Comparison of ENCODE assay signal across 23 cellular contexts in genomic region chr17:75503976-75504346, GRCh38. TPM values are rescaled to one million over a fixed set of nuclear protein-coding genes. Genes with fewer than 3 reads are reported as not detected.
DNase-seq lines count a peak whose midpoint lies in the region; ATAC-seq, FAIRE-seq and TF ChIP-seq lines count a peak whose summit lies in the region.
"Had no signal": no experiment of that assay in that cellular context is flagged by ENCODE, and none has a peak within 500 bp of the region (broad histone marks: within the 10 kb centered on the region; RNA-seq: fewer than 3 reads in every experiment).

No MANE protein-coding gene starts in this region.

- no peak for FAIRE-seq in K562 (lab: Jason Lieb, UNC)
- FAIRE-seq: endothelial cell of umbilical vein, H54, islet of Langerhans, small intestine had no signal

- H3K4me3 ChIP-seq in K562, result no peak overlapping the region

- 54% methylated on average over 9 of the region's 13 CpGs for WGBS in K562 (ENCODE audit: insufficient coverage, low coverage, missing lambda C conversion rate)

- no peak for TF ChIP-seq RAD21 in K562 (CRISPR knock-in tag; conservative IDR thresholded peaks at IDR 0.05 in 1 of 2, IDR thresholded peaks at IDR 0.05 in 1 of 2)

- no peak overlapping the region for H3K4me2 ChIP-seq in K562 (ENCODE audit: insufficient read depth, low read length)

- no peaks in the 10 kb centered on the region for H3K79me2 ChIP-seq in K562 (ENCODE audit: control insufficient read depth, insufficient read depth, low read length)

- H3K27me3 ChIP-seq in K562 (ENCODE audit: control insufficient read depth in 2 of 2, insufficient read depth in 2 of 2, low read length in 2 of 2), result no peaks in the 10 kb centered on the region

- no peaks in the 10 kb centered on the region for H3K9me3 Mint-ChIP-seq in stimulated activated memory B cell treated with anti-CD40 and anti-IgM and Interleukin-4, amounts not matched to agents 10 μg/mL and 1 μg/mL and 100 μg/mL, for 72 hours
- H3K9me3 Mint-ChIP-seq: activated naive CD8-positive, alpha-beta T cell treated with anti-CD3 and anti-CD28 coated beads, Interleukin-2, amount 50 U/mL, for 24 hours; IgD-negative memory B cell; nephron had no signal

- TF ChIP-seq POLR2A in K562 (conservative IDR thresholded peaks at IDR 0.05), result no peak

- H3K4me3 Mint-ChIP-seq in stimulated activated memory B cell treated with anti-CD40 and anti-IgM and Interleukin-4, amounts not matched to agents 10 μg/mL and 1 μg/mL and 100 μg/mL, for 72 hours, result no peak overlapping the region
- H3K4me3 Mint-ChIP-seq: activated naive CD8-positive, alpha-beta T cell treated with anti-CD3 and anti-CD28 coated beads, Interleukin-2, amount 50 U/mL, for 24 hours; CD14-positive monocyte; IgD-negative memory B cell; nephron; T-helper 17 cell had no signal

- intact Hi-C loops in K562 (cut with micrococcal nuclease), result no loop called here

- H3K27me3 Mint-ChIP-seq in stimulated activated memory B cell treated with anti-CD40 and anti-IgM and Interleukin-4, amounts not matched to agents 10 μg/mL and 1 μg/mL and 100 μg/mL, for 72 hours, result peaks cover 21% of the 10 kb centered on the region
- H3K27me3 Mint-ChIP-seq: activated naive CD8-positive, alpha-beta T cell treated with anti-CD3 and anti-CD28 coated beads, Interleukin-2, amount 50 U/mL, for 24 hours; IgD-negative memory B cell; T-helper 17 cell had no signal

- no peak overlapping the region for H3K27ac ChIP-seq in K562 (ENCODE audit: extremely low read depth, low read depth, low read length)

- CTCF ChIA-PET in K562 (lab: Yijun Ruan, JAX; ENCODE audit: low intra/inter-chr PET ratio), result no interaction called here

- TF ChIP-seq CTCF in K562 (IDR thresholded peaks at IDR 0.05 in 2 of 3, conservative IDR thresholded peaks at IDR 0.05 in 1 of 3; ENCODE audit: insufficient read depth in 2 of 3, low read depth in 1 of 3, low read length in 3 of 3), result no peak

- in situ Hi-C loops in K562 (cut with MboI), result no loop called here

- peaks cover 7% of the 10 kb centered on the region for H3K4me1 Mint-ChIP-seq in stimulated activated memory B cell treated with anti-CD40 and anti-IgM and Interleukin-4, amounts not matched to agents 10 μg/mL and 1 μg/mL and 100 μg/mL, for 72 hours
- H3K4me1 Mint-ChIP-seq: activated naive CD8-positive, alpha-beta T cell treated with anti-CD3 and anti-CD28 coated beads, Interleukin-2, amount 50 U/mL, for 24 hours; IgD-negative memory B cell; T-helper 17 cell had no signal

- H3K27ac Mint-ChIP-seq in stimulated activated memory B cell treated with anti-CD40 and anti-IgM and Interleukin-4, amounts not matched to agents 10 μg/mL and 1 μg/mL and 100 μg/mL, for 72 hours, result no peak overlapping the region
- H3K27ac Mint-ChIP-seq: activated naive CD8-positive, alpha-beta T cell treated with anti-CD3 and anti-CD28 coated beads, Interleukin-2, amount 50 U/mL, for 24 hours; CD14-positive monocyte; IgD-negative memory B cell; nephron; T-helper 17 cell had no signal

- H3K4me1 ChIP-seq in K562 (replicated peaks in 1 of 2; ENCODE audit: control insufficient read depth in 2 of 2, insufficient read depth in 2 of 2, low read length in 2 of 2), result peaks cover 0 to 76% of the 10 kb centered on the region in 2 experiments; a peak in 2 of 5 replicates

- no peak overlapping the region for H2AFZ ChIP-seq in K562 (ENCODE audit: low read depth, low read length)

- BruUV-seq in K562 (replicated peaks; lab: Mats Ljungman, UMichigan), result no TSS peak

- peaks cover 7% of the 10 kb centered on the region for H3K36me3 Mint-ChIP-seq in stimulated activated memory B cell treated with anti-CD40 and anti-IgM and Interleukin-4, amounts not matched to agents 10 μg/mL and 1 μg/mL and 100 μg/mL, for 72 hours
- H3K36me3 Mint-ChIP-seq: IgD-negative memory B cell had no signal

- DNase-seq in K562 (ENCODE audit: extremely low read depth in 1 of 4, low spot score in 3 of 4) (no peak), left lobe of liver (ENCODE audit: low spot score) (no peak), putamen (ENCODE audit: low spot score) (no peak)
- DNase-seq: activated CD4-positive, CD25-positive, alpha-beta regulatory T cell treated with anti-CD3 and anti-CD28 coated beads, Interleukin-2, amount 50 U/mL, for 72 hours; activated T-cell treated with anti-CD3 and anti-CD28 coated beads for 4 hours; cerebellar nuclear complex; DMS79 treated with DMSO at 0.1 percent for 48 hours; midbrain; NCI-H1105; NCI-H187 treated with DMSO at 0.1 percent for 48 hours; NCI-H524 treated with DMSO at 0.1 percent for 48 hours had no signal

- H3K36me3 ChIP-seq in K562 (ENCODE audit: control insufficient read depth, insufficient read depth, low read length), result peaks cover 22% of the 10 kb centered on the region; the same call in 1 of the 3 replicates

- H4K20me1 ChIP-seq in K562 (replicated peaks; ENCODE audit: control insufficient read depth, insufficient read depth, low read length), result 0 out of 2 replicates have a peak, but pooled peaks cover 4% of the 10 kb centered on the region

- ATAC-seq in K562 (no peak), left lobe of liver (peak; percentile 0), GM18861 (IDR thresholded peaks at IDR 0.05; ENCODE audit: unreplicated experiment) (no peak)
- peak; percentile 42 for ATAC-seq in stimulated activated memory B cell treated with anti-CD40 and anti-IgM and Interleukin-4, amounts not matched to agents 10 μg/mL and 1 μg/mL and 100 μg/mL, for 72 hours
- ATAC-seq: Right ventricle myocardium inferior had no signal

- H3K9me3 ChIP-seq in K562 (replicated peaks; ENCODE audit: control insufficient read depth, insufficient read depth, low read depth, low read length), result no peaks in the 10 kb centered on the region

- POLR2A ChIA-PET in K562 (lab: Yijun Ruan, JAX), result interaction anchor here (0.6 kb wide), 1 partner anchor 21 kb away, joined by 3 read pairs; no protein-coding TSS in a partner anchor

- H3K9me1 ChIP-seq in K562 (ENCODE audit: control insufficient read depth, insufficient read depth, low read length), result no peaks in the 10 kb centered on the region

- peak overlapping the region in 1 of 2 experiments; percentile 40; a peak in 1 of 4 replicates for H3K9ac ChIP-seq in K562 (ENCODE audit: insufficient read depth in 1 of 2, low read depth in 2 of 2, low read length in 2 of 2)

- TF ChIP-seq EP300 in K562 (IDR thresholded peaks at IDR 0.05; ENCODE audit: low read length), result no peak

RNA-seq across cellular contexts. Expression of gene CASKIN2, which starts 11.4 kb away (rescaled TPM):
- total RNA-seq in K562 (2011; cell fraction: chromatin; rRNA removed; ENCODE audit: low replicate concordance), result 7.8 and 33.3 TPM in 2 replicates
- 14.5 and 19.7 TPM in 2 replicates for total RNA-seq in K562 (2011; cell fraction: nucleolus; rRNA removed)
- total RNA-seq in K562 (2011; cell fraction: nucleoplasm; rRNA removed), result 6.2 and 10.0 TPM in 2 replicates
- 2.3 and 3.5 TPM in 2 replicates for total RNA-seq in K562 (2014; rRNA removed)
- total RNA-seq in K562 (2014; rRNA removed; fragmentation: Illumina TruSeq; extraction: Trizol), result 1.1 and 1.3 TPM in 2 replicates
- total RNA-seq in K562 (2015; rRNA removed; fragmentation: Illumina TruSeq; extraction: Trizol), result 2.1 and 2.3 TPM in 2 replicates
- 12.2 and 14.5 TPM in 2 replicates for total RNA-seq in K562 (2021)
- 1.9 and 2.2 TPM in 2 replicates for polyA plus RNA-seq in K562 (2011; rRNA removed)
- 1.2 and 1.5 TPM in 2 replicates for polyA plus RNA-seq in K562 (2011; cell fraction: cytosol; rRNA removed)
- 6.5 and 13.9 TPM in 2 replicates for polyA plus RNA-seq in K562 (2011; cell fraction: nucleus; rRNA removed)
- polyA plus RNA-seq in K562 (2012), result 4.8 and 5.2 TPM in 2 replicates
- polyA plus RNA-seq in K562 (2014; fragmentation: Illumina TruSeq; extraction: Trizol), result 2.5 and 5.7 TPM in 2 replicates
- polyA plus RNA-seq in K562 (2014; fragmentation: Nextera tagmentation; extraction: Ambion mirVana), result under 1 TPM; 0.01 to 0.04 TPM
- 3.0 and 5.1 TPM in 2 replicates for polyA plus RNA-seq in K562 (2014; rRNA removed)
- polyA minus RNA-seq in K562 (2011; rRNA and poly(A)+ RNA removed), result 1.8 and 1.9 TPM in 2 replicates
- 3.8 and 8.4 TPM in 2 replicates for polyA minus RNA-seq in K562 (2011; cell fraction: cytosol; rRNA and poly(A)+ RNA removed)
- polyA minus RNA-seq in K562 (2011; cell fraction: nucleus; rRNA and poly(A)+ RNA removed), result 8.6 and 9.6 TPM in 2 replicates
- 26.4 TPM for total RNA-seq in left lobe of liver
- polyA plus RNA-seq: CD14-positive monocyte, IgD-negative memory B cell had no signal

RNA-seq across cellular contexts. Expression of gene TSEN54, which starts 12.4 kb away (rescaled TPM):
- 43.1 and 96.1 TPM in 2 replicates for total RNA-seq in K562 (2011; cell fraction: chromatin; rRNA removed; ENCODE audit: low replicate concordance)
- 63.2 and 67.5 TPM in 2 replicates for total RNA-seq in K562 (2011; cell fraction: nucleolus; rRNA removed)
- 52.4 and 53.0 TPM in 2 replicates for total RNA-seq in K562 (2011; cell fraction: nucleoplasm; rRNA removed)
- total RNA-seq in K562 (2014; rRNA removed) (53.0 and 81.0 TPM in 2 replicates), K562 (2014; rRNA removed; fragmentation: Illumina TruSeq; extraction: Trizol) (34.6 and 48.9 TPM in 2 replicates), K562 (2015; rRNA removed; fragmentation: Illumina TruSeq; extraction: Trizol) (35.6 and 37.2 TPM in 2 replicates), K562 (2021) (58.0 and 64.3 TPM in 2 replicates), left lobe of liver (15.9 TPM)
- polyA plus RNA-seq in K562 (2011; rRNA removed) (57.6 and 62.0 TPM in 2 replicates), K562 (2014; fragmentation: Illumina TruSeq; extraction: Trizol) (40.0 and 41.6 TPM in 2 replicates), K562 (2014; fragmentation: Nextera tagmentation; extraction: Ambion mirVana) (10 to 100 TPM in 1 of 2 experiments, 1 to 10 TPM in 1; 5.9 to 13.6 TPM), K562 (2014; rRNA removed) (55.6 and 62.6 TPM in 2 replicates)
- 56.9 and 82.8 TPM in 2 replicates for polyA plus RNA-seq in K562 (2011; cell fraction: cytosol; rRNA removed)
- polyA plus RNA-seq in K562 (2011; cell fraction: nucleus; rRNA removed), result 77.8 and 89.5 TPM in 2 replicates
- 38.5 and 39.9 TPM in 2 replicates for polyA plus RNA-seq in K562 (2012)
- polyA minus RNA-seq in K562 (2011; rRNA and poly(A)+ RNA removed), result 23.1 and 38.9 TPM in 2 replicates
- polyA minus RNA-seq in K562 (2011; cell fraction: cytosol; rRNA and poly(A)+ RNA removed), result 16.1 and 23.9 TPM in 2 replicates
- 14.4 and 17.5 TPM in 2 replicates for polyA minus RNA-seq in K562 (2011; cell fraction: nucleus; rRNA and poly(A)+ RNA removed)

RNA-seq across cellular contexts. Expression of gene LLGL2, which starts 21.5 kb away (rescaled TPM):
- 25.4 and 96.6 TPM in 2 replicates for total RNA-seq in K562 (2011; cell fraction: chromatin; rRNA removed; ENCODE audit: low replicate concordance)
- total RNA-seq in K562 (2011; cell fraction: nucleolus; rRNA removed), result 63.3 and 66.7 TPM in 2 replicates
- 38.1 and 42.6 TPM in 2 replicates for total RNA-seq in K562 (2011; cell fraction: nucleoplasm; rRNA removed)
- 17.9 and 19.5 TPM in 2 replicates for total RNA-seq in K562 (2014; rRNA removed)
- total RNA-seq in K562 (2014; rRNA removed; fragmentation: Illumina TruSeq; extraction: Trizol), result 1.8 and 3.0 TPM in 2 replicates
- 10.2 and 11.8 TPM in 2 replicates for total RNA-seq in K562 (2015; rRNA removed; fragmentation: Illumina TruSeq; extraction: Trizol)
- total RNA-seq in K562 (2021), result 24.4 and 25.2 TPM in 2 replicates
- polyA plus RNA-seq in K562 (2011; rRNA removed), result 12.5 and 16.0 TPM in 2 replicates
- polyA plus RNA-seq in K562 (2011; cell fraction: cytosol; rRNA removed), result 14.3 and 34.7 TPM in 2 replicates
- polyA plus RNA-seq in K562 (2011; cell fraction: nucleus; rRNA removed), result 44.8 and 82.4 TPM in 2 replicates
- polyA plus RNA-seq in K562 (2012), result 14.8 and 26.6 TPM in 2 replicates
- 3.7 and 14.7 TPM in 2 replicates for polyA plus RNA-seq in K562 (2014; fragmentation: Illumina TruSeq; extraction: Trizol)
- 1 to 10 TPM in 1 of 2 experiments, under 1 TPM in 1; 0.32 to 1.3 TPM for polyA plus RNA-seq in K562 (2014; fragmentation: Nextera tagmentation; extraction: Ambion mirVana)
- polyA plus RNA-seq in K562 (2014; rRNA removed), result 17.7 and 23.7 TPM in 2 replicates
- polyA minus RNA-seq in K562 (2011; rRNA and poly(A)+ RNA removed), result 4.3 and 6.7 TPM in 2 replicates
- 10.6 and 11.3 TPM in 2 replicates for polyA minus RNA-seq in K562 (2011; cell fraction: cytosol; rRNA and poly(A)+ RNA removed)
- 21.3 and 23.8 TPM in 2 replicates for polyA minus RNA-seq in K562 (2011; cell fraction: nucleus; rRNA and poly(A)+ RNA removed)
- 90.6 TPM for total RNA-seq in left lobe of liver

RNA-seq across cellular contexts. Expression of gene TMEM94, which starts 47.5 kb away (rescaled TPM):
- 116 and 363 TPM in 2 replicates for total RNA-seq in K562 (2011; cell fraction: chromatin; rRNA removed; ENCODE audit: low replicate concordance)
- total RNA-seq in K562 (2011; cell fraction: nucleolus; rRNA removed), result 190 and 220 TPM in 2 replicates
- 137 and 149 TPM in 2 replicates for total RNA-seq in K562 (2011; cell fraction: nucleoplasm; rRNA removed)
- 13.5 and 20.4 TPM in 2 replicates for total RNA-seq in K562 (2014; rRNA removed)
- total RNA-seq in K562 (2014; rRNA removed; fragmentation: Illumina TruSeq; extraction: Trizol), result 6.5 and 10.0 TPM in 2 replicates
- total RNA-seq in K562 (2015; rRNA removed; fragmentation: Illumina TruSeq; extraction: Trizol), result 14.4 and 17.2 TPM in 2 replicates
- 32.8 and 42.1 TPM in 2 replicates for total RNA-seq in K562 (2021)
- 15.7 and 53.7 TPM in 2 replicates for polyA plus RNA-seq in K562 (2011; rRNA removed)
- polyA plus RNA-seq in K562 (2011; cell fraction: cytosol; rRNA removed), result 33.2 and 34.4 TPM in 2 replicates
- polyA plus RNA-seq in K562 (2011; cell fraction: nucleus; rRNA removed), result 322 and 398 TPM in 2 replicates
- 42.5 and 69.5 TPM in 2 replicates for polyA plus RNA-seq in K562 (2012)
- 48.1 and 55.6 TPM in 2 replicates for polyA plus RNA-seq in K562 (2014; fragmentation: Illumina TruSeq; extraction: Trizol)
- polyA plus RNA-seq in K562 (2014; fragmentation: Nextera tagmentation; extraction: Ambion mirVana), result 1 to 10 TPM in 1 of 2 experiments, under 1 TPM in 1; 0.35 to 1.6 TPM
- polyA plus RNA-seq in K562 (2014; rRNA removed), result 26.1 and 31.4 TPM in 2 replicates
- polyA minus RNA-seq in K562 (2011; rRNA and poly(A)+ RNA removed), result 11.4 and 20.1 TPM in 2 replicates
- 28.0 and 36.5 TPM in 2 replicates for polyA minus RNA-seq in K562 (2011; cell fraction: cytosol; rRNA and poly(A)+ RNA removed)
- 74.6 and 97.4 TPM in 2 replicates for polyA minus RNA-seq in K562 (2011; cell fraction: nucleus; rRNA and poly(A)+ RNA removed)
- 43.5 TPM for total RNA-seq in left lobe of liver

Comparison
In these comparisons a context has a peak if more than half of its experiments do, and no peak if none do; other contexts are left out.
1. ATAC-seq: peak in left lobe of liver (single experiment) and stimulated activated memory B cell treated with anti-CD40 and anti-IgM and Interleukin-4, amounts not matched to agents 10 μg/mL and 1 μg/mL and 100 μg/mL, for 72 hours (single experiment); none in K562 (single experiment) and GM18861 (single experiment).